Comparison of ENCODE assay signal across 8 cellular contexts in the genomic region with DNA sequence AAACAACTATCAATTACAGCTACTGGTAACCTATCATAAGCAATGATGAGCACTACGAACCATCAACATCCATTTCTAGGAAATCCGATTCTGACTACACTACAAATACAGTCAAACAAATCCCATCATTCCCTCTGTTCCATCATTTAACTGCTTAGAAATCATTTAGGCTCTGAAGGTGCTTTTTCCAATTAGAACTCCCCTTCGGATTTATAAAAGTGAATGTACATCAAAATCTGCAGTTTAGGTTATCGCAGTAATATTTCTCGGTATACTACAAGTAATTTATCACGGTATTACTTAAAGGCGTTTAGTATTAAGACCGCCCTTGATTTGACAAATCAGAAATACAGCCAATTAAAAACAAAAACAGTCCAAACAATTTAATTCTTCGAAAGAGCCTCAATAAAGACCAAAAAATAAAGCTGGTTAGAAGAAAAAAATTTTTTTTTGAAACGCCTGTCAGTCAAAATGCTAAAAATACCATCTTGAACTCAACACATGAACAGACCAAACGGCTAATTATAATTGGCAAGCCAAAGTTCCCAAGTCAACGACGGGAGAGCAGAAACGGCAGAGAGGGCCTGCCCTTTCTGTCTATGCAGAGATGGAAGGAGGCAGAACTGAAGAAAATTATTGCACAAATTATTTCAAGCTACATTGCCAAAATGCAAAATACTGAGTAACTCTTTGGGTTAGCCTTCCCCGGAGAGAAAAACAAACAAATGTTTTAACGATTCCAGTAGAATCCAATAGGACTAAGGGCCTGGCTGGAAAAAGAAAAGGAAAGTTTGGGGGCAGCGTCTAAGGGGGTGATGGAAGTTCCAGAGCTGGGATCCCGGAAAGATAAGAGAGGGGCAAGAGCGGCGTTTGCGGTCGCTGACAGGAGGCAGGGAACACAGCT.
A peak's percentile ranks its signal among the peaks of the same experiment; 100 is the strongest.
DNase-seq lines count a peak whose midpoint lies in the region; ATAC-seq and TF ChIP-seq lines count a peak whose summit lies in the region.

No MANE protein-coding gene starts in this region.

- peak overlapping the region; percentile 88 for H3K27ac ChIP-seq in muscle layer of colon (ENCODE audit: low read depth, low read length)

- no peak for TF ChIP-seq CTCF in epithelial cell of esophagus (IDR thresholded peaks at IDR 0.05; ENCODE audit: insufficient read depth, low read depth, low read length, missing control alignments)

- no peaks in the 10 kb centered on the region for H3K9me3 ChIP-seq in muscle layer of colon (ENCODE audit: low read length)

- no peaks in the 10 kb centered on the region for H3K27me3 ChIP-seq in muscle layer of colon (ENCODE audit: control insufficient read depth in 1 of 2, insufficient read depth in 2 of 2, low read length in 2 of 2)

- H3K4me3 ChIP-seq in epithelial cell of esophagus (ENCODE audit: low read length) (peak overlapping the region; percentile 79), muscle layer of colon (ENCODE audit: low read depth in 1 of 2, low read length in 2 of 2) (peak overlapping the region; percentile 75 to 89)

- H3K9ac ChIP-seq in muscle layer of colon (ENCODE audit: low read length): peak overlapping the region; percentile 45

- peak; percentile 29 for DNase-seq in ELF-1 (ENCODE audit: low read depth, low spot score)
- peak; percentile 29 to 31 for DNase-seq in Kasumi-1 (lab: John Stamatoyannopoulos, UW)
- DNase-seq in epithelial cell of esophagus (ENCODE audit: low read depth): peak; percentile 48

- ATAC-seq in SK-N-SH treated with all-trans-retinoic acid at 6 μM for 48 hours (peak; percentile 52), GM21723 (IDR thresholded peaks at IDR 0.05; ENCODE audit: unreplicated experiment) (no peak), GM18870 (IDR thresholded peaks at IDR 0.05; ENCODE audit: unreplicated experiment) (no peak), GM21576 (IDR thresholded peaks at IDR 0.05; ENCODE audit: unreplicated experiment) (no peak)

- H3K4me1 ChIP-seq in muscle layer of colon (ENCODE audit: insufficient read depth, low read length): peaks cover 30% of the 10 kb centered on the region

- H3K36me3 ChIP-seq in muscle layer of colon (ENCODE audit: insufficient read depth, low read length): no peaks in the 10 kb centered on the region

TF ChIP-seq in SK-N-SH treated with all-trans-retinoic acid at 6 μM for 48 hours, 23 proteins besides CTCF, POLR2A, EP300 and RAD21:
- TF ChIP-seq RARB (CRISPR knock-in tag; IDR thresholded peaks at IDR 0.05): no peak
- TF ChIP-seq ZFP30 (CRISPR knock-in tag; IDR thresholded peaks at IDR 0.05): no peak
- no peak for TF ChIP-seq SNAI2 (CRISPR knock-in tag; IDR thresholded peaks at IDR 0.05)
- TF ChIP-seq, protein P1, sequence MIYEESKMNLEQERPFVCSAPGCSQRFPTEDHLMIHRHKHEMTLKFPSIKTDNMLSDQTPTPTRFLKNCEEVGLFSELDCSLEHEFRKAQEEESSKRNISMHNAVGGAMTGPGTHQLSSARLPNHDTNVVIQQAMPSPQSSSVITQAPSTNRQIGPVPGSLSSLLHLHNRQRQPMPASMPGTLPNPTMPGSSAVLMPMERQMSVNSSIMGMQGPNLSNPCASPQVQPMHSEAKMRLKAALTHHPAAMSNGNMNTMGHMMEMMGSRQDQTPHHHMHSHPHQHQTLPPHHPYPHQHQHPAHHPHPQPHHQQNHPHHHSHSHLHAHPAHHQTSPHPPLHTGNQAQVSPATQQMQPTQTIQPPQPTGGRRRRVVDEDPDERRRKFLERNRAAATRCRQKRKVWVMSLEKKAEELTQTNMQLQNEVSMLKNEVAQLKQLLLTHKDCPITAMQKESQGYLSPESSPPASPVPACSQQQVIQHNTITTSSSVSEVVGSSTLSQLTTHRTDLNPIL (CRISPR knock-in tag; IDR thresholded peaks at IDR 0.05; ENCODE audit: low read depth): no peak
